14 cellular contexts compared by ENCODE assay signal in the genomic region with DNA sequence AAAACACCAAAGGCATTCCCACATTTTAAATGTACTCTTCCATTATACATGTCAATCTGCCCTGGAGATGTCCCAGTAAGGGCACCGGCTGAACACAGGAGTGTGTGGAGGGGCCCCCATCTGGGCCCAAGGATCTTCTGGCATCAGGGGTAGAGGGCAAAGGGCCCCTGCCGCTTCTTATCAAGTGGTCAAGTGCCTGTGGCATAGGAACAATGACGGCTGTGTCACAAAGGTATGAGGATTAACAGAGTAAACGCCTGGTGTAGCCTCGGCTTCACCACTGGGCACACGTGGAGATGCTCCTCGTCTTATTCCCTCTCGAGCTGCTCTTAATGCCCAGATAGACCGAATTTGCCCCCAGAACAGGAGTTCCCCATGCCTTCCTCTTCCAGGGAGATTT.
"Had no signal": no experiment of that assay in that cellular context is flagged by ENCODE, and none has a peak within 500 bp of the region (broad histone marks: within the 10 kb centered on the region; RNA-seq: fewer than 3 reads in every experiment).

No MANE protein-coding gene starts in this region.

- H3K4me3 ChIP-seq: colonic mucosa, lung, ovary, skin epidermis, testis had no signal

- H3K27ac ChIP-seq: colonic mucosa, ovary, skin epidermis, testis had no signal

- ATAC-seq: esophagus mucosa; stimulated activated naive CD8-positive, alpha-beta T cell treated with anti-CD3 and anti-CD28 coated beads, Interleukin-15, amount 100 ng/mL, for 72 hours; T-helper 17 cell had no signal

- H3K4me3 Mint-ChIP-seq: activated naive CD4-positive, alpha-beta T cell treated with anti-CD3 and anti-CD28 coated beads, Interleukin-2, amount 10 ng/mL, durations not matched to agents 7 days and 5 days; immature natural killer cell; neural crest cell; stimulated activated naive CD8-positive, alpha-beta T cell treated with anti-CD3 and anti-CD28 coated beads, Interleukin-15, amount 100 ng/mL, for 72 hours; T-helper 17 cell had no signal

- H3K4me1 Mint-ChIP-seq: activated naive CD4-positive, alpha-beta T cell treated with anti-CD3 and anti-CD28 coated beads, Interleukin-2, amount 10 ng/mL, durations not matched to agents 7 days and 5 days; immature natural killer cell; stimulated activated naive CD8-positive, alpha-beta T cell treated with anti-CD3 and anti-CD28 coated beads, Interleukin-15, amount 100 ng/mL, for 72 hours had no signal

- H3K9me3 Mint-ChIP-seq: activated naive CD4-positive, alpha-beta T cell treated with anti-CD3 and anti-CD28 coated beads, Interleukin-2, amount 10 ng/mL, durations not matched to agents 7 days and 5 days; activated T-helper 2 cell treated with anti-CD3 and anti-CD28 coated beads, Interferon-gamma antibody, Interleukin-2, Interleukin-4, amounts not matched to agents 10 μg/mL and 5 μg/mL and 100 μg/mL, durations not matched to agents 14 hours and 24 hours and 36 hours; neural crest cell; stimulated activated naive CD8-positive, alpha-beta T cell treated with anti-CD3 and anti-CD28 coated beads, Interleukin-15, amount 100 ng/mL, for 72 hours had no signal

- DNase-seq: activated CD4-positive, alpha-beta T cell treated with anti-CD3 and anti-CD28 coated beads, Interleukin-2, amount 50 U/mL, for 48 hours; activated naive CD4-positive, alpha-beta T cell treated with anti-CD3 and anti-CD28 coated beads, Interleukin-2, amount 10 ng/mL, durations not matched to agents 7 days and 5 days; colonic mucosa; immature natural killer cell; stimulated activated naive CD8-positive, alpha-beta T cell treated with anti-CD3 and anti-CD28 coated beads, Interleukin-15, amount 100 ng/mL, for 72 hours; T-helper 17 cell; WERI-Rb-1 had no signal

- H3K36me3 Mint-ChIP-seq: activated naive CD4-positive, alpha-beta T cell treated with anti-CD3 and anti-CD28 coated beads, Interleukin-2, amount 10 ng/mL, durations not matched to agents 7 days and 5 days; immature natural killer cell had no signal

- H3K27me3 ChIP-seq: colonic mucosa, ovary, testis had no signal

- H3K27ac Mint-ChIP-seq: activated naive CD4-positive, alpha-beta T cell treated with anti-CD3 and anti-CD28 coated beads, Interleukin-2, amount 10 ng/mL, durations not matched to agents 7 days and 5 days; activated T-helper 2 cell treated with anti-CD3 and anti-CD28 coated beads, Interferon-gamma antibody, Interleukin-2, Interleukin-4, amounts not matched to agents 10 μg/mL and 5 μg/mL and 100 μg/mL, durations not matched to agents 14 hours and 24 hours and 36 hours; immature natural killer cell; stimulated activated naive CD8-positive, alpha-beta T cell treated with anti-CD3 and anti-CD28 coated beads, Interleukin-15, amount 100 ng/mL, for 72 hours; T-helper 17 cell had no signal

- H3K27me3 Mint-ChIP-seq: stimulated activated naive CD8-positive, alpha-beta T cell treated with anti-CD3 and anti-CD28 coated beads, Interleukin-15, amount 100 ng/mL, for 72 hours had no signal

- H3K36me3 ChIP-seq: colonic mucosa, ovary, WERI-Rb-1 had no signal

- H3K4me1 ChIP-seq: colonic mucosa had no signal

- H3K9me3 ChIP-seq: colonic mucosa, ovary, testis had no signal
